In the genomic region with DNA sequence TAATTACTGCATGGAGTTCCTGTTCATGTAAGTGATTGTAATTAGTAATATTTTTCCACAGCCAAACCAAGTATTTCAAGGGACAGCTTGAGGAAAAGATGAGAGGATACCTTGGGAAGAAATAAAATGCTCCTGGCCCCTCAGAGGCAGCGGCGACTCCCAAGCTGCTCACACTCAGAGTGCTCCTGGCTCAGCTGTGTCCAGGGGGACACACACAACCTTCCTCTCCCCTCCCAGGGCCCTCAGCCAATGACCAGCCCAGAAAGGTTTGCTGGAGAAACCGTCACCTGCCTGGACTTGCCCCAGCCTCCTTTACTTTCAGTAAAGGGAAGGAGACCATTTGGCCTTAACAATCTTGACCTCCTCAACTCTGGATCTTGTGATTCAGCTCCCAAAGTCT, we compare ENCODE assay signal across 27 cellular contexts. TPM values are rescaled to one million over a fixed set of nuclear protein-coding genes. Genes with fewer than 3 reads are reported as not detected.
A peak's percentile ranks its signal among the peaks of the same experiment; 100 is the strongest.
DNase-seq lines count a peak whose midpoint lies in the region; ATAC-seq and TF ChIP-seq lines count a peak whose summit lies in the region.
"Had no signal": no experiment of that assay in that cellular context is flagged by ENCODE, and none has a peak within 500 bp of the region (broad histone marks: within the 10 kb centered on the region; RNA-seq: fewer than 3 reads in every experiment).

No MANE protein-coding gene starts in this region.

- no peak overlapping the region for H2BK12ac ChIP-seq in H9 (ENCODE audit: insufficient read length, low read depth, low read length)
- peak overlapping the region; percentile 93 for H2BK12ac ChIP-seq in trophoblast cell (ENCODE audit: low read length)

- peaks cover 0 to 2% of the 10 kb centered on the region in 2 experiments for H3K36me3 ChIP-seq in trophoblast cell (ENCODE audit: control insufficient read depth in 1 of 2, insufficient read depth in 2 of 2, low read length in 2 of 2)
- H3K36me3 ChIP-seq: breast epithelium, right atrium auricular region had no signal

- no peak overlapping the region for H4K12ac ChIP-seq in trophoblast cell (ENCODE audit: low read depth, low read length)

- H3K56ac ChIP-seq in H9 (ENCODE audit: insufficient read length, low read depth, low read length): no peak overlapping the region

- H3K23ac ChIP-seq in H9 (ENCODE audit: insufficient read length, low read depth, low read length): no peak overlapping the region
- no peak overlapping the region for H3K23ac ChIP-seq in trophoblast cell (ENCODE audit: low read length)

- H3K14ac ChIP-seq in H9 (ENCODE audit: insufficient read depth, low read length) (no peak overlapping the region), trophoblast cell (ENCODE audit: low read length) (no peak overlapping the region)

- TF ChIP-seq CTCF in H9 (conservative IDR thresholded peaks at IDR 0.05): no peak

- no CpG with 5 or more reads among the region's 3 CpGs for WGBS in H9 (ENCODE audit: extremely low coverage, insufficient read length, low lambda C conversion rate)
- WGBS in trophoblast cell (ENCODE audit: extremely low coverage, insufficient coverage, insufficient read length): no CpG with 5 or more reads among the region's 3 CpGs

- H4K8ac ChIP-seq in H9 (replicated peaks; ENCODE audit: insufficient read length, low read depth, low read length) (no peak overlapping the region), trophoblast cell (ENCODE audit: low read depth, low read length) (no peak overlapping the region)

- H3K23me2 ChIP-seq in H9 (ENCODE audit: insufficient read length, low read depth, low read length, poor library complexity, severe bottlenecking): no peaks in the 10 kb centered on the region

- no peak overlapping the region for H3K4me3 Mint-ChIP-seq in activated naive CD4-positive, alpha-beta T cell treated with anti-CD3 and anti-CD28 coated beads for 36 hours
- no peak overlapping the region for H3K4me3 Mint-ChIP-seq in H9
- H3K4me3 Mint-ChIP-seq in activated naive CD8-positive, alpha-beta T cell treated with anti-CD3 and anti-CD28 coated beads, Interleukin-2, amount 50 U/mL, for 24 hours: no peak overlapping the region
- no peak overlapping the region for H3K4me3 Mint-ChIP-seq in activated T-helper 1 cell treated with anti-CD3 and anti-CD28 coated beads, Interleukin-12 subunit alpha, Interleukin-12 subunit beta, Interleukin-2, Interleukin-4 antibody, amounts not matched to agents 30 ng/mL and 10 ng/mL and 1 ng/mL, durations not matched to agents 14 hours and 24 hours and 36 hours

- H3K4me2 ChIP-seq in H9 (ENCODE audit: insufficient read depth, insufficient read length, low read length) (no peak overlapping the region), trophoblast cell (ENCODE audit: low read length) (no peak overlapping the region)
- H3K4me2 ChIP-seq: smooth muscle cell had no signal

- no peak for DNase-seq in activated naive CD4-positive, alpha-beta T cell treated with anti-CD3 and anti-CD28 coated beads for 36 hours
- no peak for DNase-seq in activated naive CD4-positive, alpha-beta T cell treated with anti-CD3 and anti-CD28 coated beads, Interleukin-2, amount 50 U/mL, for 72 hours (ENCODE audit: low spot score in 2 of 2)
- DNase-seq in H9 (no peak), trophoblast cell (no peak), midbrain (lab: John Stamatoyannopoulos, UW) (no peak), activated gamma-delta T cell (lab: John Stamatoyannopoulos, UW) (no peak)
- no peak for DNase-seq in activated naive CD8-positive, alpha-beta T cell treated with anti-CD3 and anti-CD28 coated beads, Interleukin-2, amount 50 U/mL, for 24 hours
- no peak for DNase-seq in activated T-helper 1 cell treated with anti-CD3 and anti-CD28 coated beads, Interleukin-12 subunit alpha, Interleukin-12 subunit beta, Interleukin-2, Interleukin-4 antibody, amounts not matched to agents 30 ng/mL and 10 ng/mL and 1 ng/mL, durations not matched to agents 14 hours and 24 hours and 36 hours (ENCODE audit: low spot score)
- DNase-seq: activated CD8-positive, alpha-beta memory T cell treated with anti-CD3 and anti-CD28 coated beads, Interleukin-2, amount 50 U/mL, for 4 hours; activated effector memory CD4-positive, alpha-beta T cell treated with anti-CD3 and anti-CD28 coated beads, Interleukin-2, amount 50 U/mL, for 16 hours; amygdala; C1 segment of cervical spinal cord; effector memory CD4-positive, alpha-beta T cell; erythroblast; Karpas-422; MV-4-11; NCI-H1436 treated with DMSO at 0.1 percent for 48 hours; NCI-H345; NCI-H774; stimulated activated CD4-positive, alpha-beta T cell treated with anti-CD3 and anti-CD28 coated beads, Interleukin-1b, Interleukin-23, amount 100 ng/mL, for 48 hours; stimulated activated CD8-positive, alpha-beta memory T cell treated with anti-CD3 and anti-CD28 coated beads, Interleukin-4, amount 100 ng/mL, for 48 hours had no signal

- H3K27ac Mint-ChIP-seq in activated naive CD4-positive, alpha-beta T cell treated with anti-CD3 and anti-CD28 coated beads for 36 hours: peak overlapping the region; percentile 92
- peak overlapping the region in 1 of 2 donors; percentile 87 for H3K27ac Mint-ChIP-seq in activated naive CD4-positive, alpha-beta T cell treated with anti-CD3 and anti-CD28 coated beads, Interleukin-2, amount 50 U/mL, for 72 hours
- H3K27ac Mint-ChIP-seq in H9: no peak overlapping the region; a peak in 1 of 7 replicates
- H3K27ac Mint-ChIP-seq in activated naive CD8-positive, alpha-beta T cell treated with anti-CD3 and anti-CD28 coated beads, Interleukin-2, amount 50 U/mL, for 24 hours: peak overlapping the region; percentile 85
- H3K27ac Mint-ChIP-seq in activated T-helper 1 cell treated with anti-CD3 and anti-CD28 coated beads, Interleukin-12 subunit alpha, Interleukin-12 subunit beta, Interleukin-2, Interleukin-4 antibody, amounts not matched to agents 30 ng/mL and 10 ng/mL and 1 ng/mL, durations not matched to agents 14 hours and 24 hours and 36 hours: no peak overlapping the region

- H3K4me3 ChIP-seq in trophoblast cell (ENCODE audit: low read depth, low read length): no peak overlapping the region
- H3K4me3 ChIP-seq: breast epithelium, right atrium auricular region, smooth muscle cell had no signal

- H3K9me3 ChIP-seq in H9 (ENCODE audit: control insufficient read depth, low read depth, low read length): no peaks in the 10 kb centered on the region
- H3K9me3 ChIP-seq in trophoblast cell (ENCODE audit: insufficient read depth, low read depth, low read length): peaks cover 4% of the 10 kb centered on the region
- H3K9me3 ChIP-seq: breast epithelium, right atrium auricular region had no signal

- no peaks in the 10 kb centered on the region for H3K36me3 Mint-ChIP-seq in activated naive CD4-positive, alpha-beta T cell treated with anti-CD3 and anti-CD28 coated beads for 36 hours (ENCODE audit: low read depth)
- no peaks in the 10 kb centered on the region for H3K36me3 Mint-ChIP-seq in activated naive CD4-positive, alpha-beta T cell treated with anti-CD3 and anti-CD28 coated beads, Interleukin-2, amount 50 U/mL, for 72 hours
- no peaks in the 10 kb centered on the region for H3K36me3 Mint-ChIP-seq in H9 (ENCODE audit: insufficient read depth in 1 of 3, low read depth in 3 of 3)
- no peaks in the 10 kb centered on the region for H3K36me3 Mint-ChIP-seq in activated naive CD8-positive, alpha-beta T cell treated with anti-CD3 and anti-CD28 coated beads, Interleukin-2, amount 50 U/mL, for 24 hours (ENCODE audit: low read depth)
- peaks cover 2% of the 10 kb centered on the region for H3K36me3 Mint-ChIP-seq in activated T-helper 1 cell treated with anti-CD3 and anti-CD28 coated beads, Interleukin-12 subunit alpha, Interleukin-12 subunit beta, Interleukin-2, Interleukin-4 antibody, amounts not matched to agents 30 ng/mL and 10 ng/mL and 1 ng/mL, durations not matched to agents 14 hours and 24 hours and 36 hours (ENCODE audit: low read depth)

- H2BK15ac ChIP-seq in H9 (ENCODE audit: low read depth, low read length): 0 out of 2 replicates have a peak overlapping the region, but pooled peaks have one; percentile 25

- H4K91ac ChIP-seq in H9 (ENCODE audit: insufficient read length, low read depth, low read length): no peak overlapping the region
- no peak overlapping the region for H4K91ac ChIP-seq in trophoblast cell (ENCODE audit: low read depth, low read length)

- no peak overlapping the region for H2BK20ac ChIP-seq in H9 (ENCODE audit: low read depth, low read length, poor library complexity, severe bottlenecking)

- H3K4ac ChIP-seq in H9 (ENCODE audit: low read depth, low read length): no peak overlapping the region
- no peak overlapping the region for H3K4ac ChIP-seq in trophoblast cell (ENCODE audit: low read depth, low read length)

- H2BK5ac ChIP-seq in H9 (ENCODE audit: insufficient read length, low read length) (no peak overlapping the region), trophoblast cell (ENCODE audit: low read depth, low read length, poor library complexity) (peak overlapping the region; percentile 13)

- no peaks in the 10 kb centered on the region for H4K20me1 ChIP-seq in H9 (ENCODE audit: control insufficient read depth, insufficient read depth, insufficient read length)

- no peaks in the 10 kb centered on the region for H3K27me3 Mint-ChIP-seq in activated naive CD4-positive, alpha-beta T cell treated with anti-CD3 and anti-CD28 coated beads for 36 hours (ENCODE audit: low read depth)
- H3K27me3 Mint-ChIP-seq in H9 (ENCODE audit: low read depth): peaks cover 4% of the 10 kb centered on the region; the same call in 1 of the 2 replicates
- H3K27me3 Mint-ChIP-seq in activated naive CD8-positive, alpha-beta T cell treated with anti-CD3 and anti-CD28 coated beads, Interleukin-2, amount 50 U/mL, for 24 hours: no peaks in the 10 kb centered on the region
- H3K27me3 Mint-ChIP-seq in activated T-helper 1 cell treated with anti-CD3 and anti-CD28 coated beads, Interleukin-12 subunit alpha, Interleukin-12 subunit beta, Interleukin-2, Interleukin-4 antibody, amounts not matched to agents 30 ng/mL and 10 ng/mL and 1 ng/mL, durations not matched to agents 14 hours and 24 hours and 36 hours (ENCODE audit: insufficient read depth): peaks cover 7% of the 10 kb centered on the region

- H3K9ac ChIP-seq in H9 (ENCODE audit: extremely low read depth, insufficient read length, low read length) (no peak overlapping the region), trophoblast cell (ENCODE audit: low read length) (no peak overlapping the region)
- H3K9ac ChIP-seq: parathyroid adenoma had no signal

- H3K79me1 ChIP-seq in H9 (ENCODE audit: insufficient read depth, low read depth, low read length, poor library complexity, severe bottlenecking) (no peaks in the 10 kb centered on the region), trophoblast cell (ENCODE audit: low read length) (peaks cover 10% of the 10 kb centered on the region)

- H4K5ac ChIP-seq in H9 (ENCODE audit: insufficient read length, low read depth, low read length): no peak overlapping the region

- CTCF ChIA-PET in activated naive CD4-positive, alpha-beta T cell treated with anti-CD3 and anti-CD28 coated beads for 36 hours (lab: Charles Lee): interaction anchor here (1.1 kb wide), 1 partner anchor 62 kb away, joined by 3 read pairs; no protein-coding TSS in a partner anchor

- intact Hi-C loops in activated naive CD4-positive, alpha-beta T cell treated with anti-CD3 and anti-CD28 coated beads for 36 hours (cut with micrococcal nuclease): no loop called here
- intact Hi-C loops in activated T-helper 1 cell treated with anti-CD3 and anti-CD28 coated beads, Interleukin-12 subunit alpha, Interleukin-12 subunit beta, Interleukin-2, Interleukin-4 antibody, amounts not matched to agents 30 ng/mL and 10 ng/mL and 1 ng/mL, durations not matched to agents 14 hours and 24 hours and 36 hours (cut with micrococcal nuclease): no loop called here

- H3K27me3 ChIP-seq in H9 (ENCODE audit: insufficient read depth, low read length) (0 out of 2 replicates have a peak, but pooled peaks cover 2% of the 10 kb centered on the region), trophoblast cell (ENCODE audit: insufficient read depth, low read length) (no peaks in the 10 kb centered on the region)
- H3K27me3 ChIP-seq: breast epithelium, right atrium auricular region had no signal

- no peak overlapping the region for H3T11ph ChIP-seq in H9 (ENCODE audit: low read length)

- no peak overlapping the region for H3K27ac ChIP-seq in H9 (ENCODE audit: insufficient read length, low read depth, low read length)
- no peak overlapping the region for H3K27ac ChIP-seq in trophoblast cell (ENCODE audit: low read depth, low read length)
- H3K27ac ChIP-seq: breast epithelium, HL-60, parathyroid adenoma, right atrium auricular region had no signal

- H3K4me1 Mint-ChIP-seq in activated naive CD4-positive, alpha-beta T cell treated with anti-CD3 and anti-CD28 coated beads for 36 hours (ENCODE audit: low read depth): peaks cover 27% of the 10 kb centered on the region
- peaks cover 6 to 13% of the 10 kb centered on the region in 2 experiments for H3K4me1 Mint-ChIP-seq in H9
- H3K4me1 Mint-ChIP-seq in activated naive CD8-positive, alpha-beta T cell treated with anti-CD3 and anti-CD28 coated beads, Interleukin-2, amount 50 U/mL, for 24 hours: peaks cover 46% of the 10 kb centered on the region
- peaks cover 35% of the 10 kb centered on the region for H3K4me1 Mint-ChIP-seq in activated T-helper 1 cell treated with anti-CD3 and anti-CD28 coated beads, Interleukin-12 subunit alpha, Interleukin-12 subunit beta, Interleukin-2, Interleukin-4 antibody, amounts not matched to agents 30 ng/mL and 10 ng/mL and 1 ng/mL, durations not matched to agents 14 hours and 24 hours and 36 hours (ENCODE audit: low read depth)

- H3K4me1 ChIP-seq in H9 (ENCODE audit: insufficient read depth, low read length) (no peaks in the 10 kb centered on the region; the same call in 1 of the 2 replicates), trophoblast cell (ENCODE audit: control insufficient read depth in 1 of 2, insufficient read depth in 2 of 2, low read length in 2 of 2) (peaks cover 2% of the 10 kb centered on the region in 2 experiments)
- H3K4me1 ChIP-seq: breast epithelium, parathyroid adenoma, right atrium auricular region had no signal

- H3K79me2 ChIP-seq in H9 (ENCODE audit: insufficient read depth, low read length): no peaks in the 10 kb centered on the region
- no peaks in the 10 kb centered on the region for H3K79me2 ChIP-seq in trophoblast cell (ENCODE audit: control insufficient read depth, insufficient read depth, low read length, poor library complexity)
- H3K79me2 ChIP-seq: parathyroid adenoma had no signal

- H3K18ac ChIP-seq in H9 (ENCODE audit: insufficient read length, low read depth, low read length) (no peak overlapping the region), trophoblast cell (ENCODE audit: low read length) (no peak overlapping the region)

- no peak overlapping the region for H2AK5ac ChIP-seq in H9 (ENCODE audit: insufficient read length, low read length)
- no peak overlapping the region for H2AK5ac ChIP-seq in trophoblast cell (ENCODE audit: low read length)

- no peak for ATAC-seq in activated naive CD4-positive, alpha-beta T cell treated with anti-CD3 and anti-CD28 coated beads, Interleukin-2, amount 50 U/mL, for 72 hours
- ATAC-seq in activated naive CD8-positive, alpha-beta T cell treated with anti-CD3 and anti-CD28 coated beads, Interleukin-2, amount 50 U/mL, for 24 hours: no peak

- H2AFZ ChIP-seq in H9 (ENCODE audit: low read length) (no peak overlapping the region), trophoblast cell (ENCODE audit: insufficient read depth, low read length, poor library complexity) (no peak overlapping the region)
- H2AFZ ChIP-seq: parathyroid adenoma had no signal

- no peaks in the 10 kb centered on the region for H3K9me3 Mint-ChIP-seq in activated naive CD4-positive, alpha-beta T cell treated with anti-CD3 and anti-CD28 coated beads for 36 hours
- no peaks in the 10 kb centered on the region for H3K9me3 Mint-ChIP-seq in activated naive CD4-positive, alpha-beta T cell treated with anti-CD3 and anti-CD28 coated beads, Interleukin-2, amount 50 U/mL, for 72 hours
- H3K9me3 Mint-ChIP-seq in H9: no peaks in the 10 kb centered on the region
- no peaks in the 10 kb centered on the region for H3K9me3 Mint-ChIP-seq in activated naive CD8-positive, alpha-beta T cell treated with anti-CD3 and anti-CD28 coated beads, Interleukin-2, amount 50 U/mL, for 24 hours
- no peaks in the 10 kb centered on the region for H3K9me3 Mint-ChIP-seq in activated T-helper 1 cell treated with anti-CD3 and anti-CD28 coated beads, Interleukin-12 subunit alpha, Interleukin-12 subunit beta, Interleukin-2, Interleukin-4 antibody, amounts not matched to agents 30 ng/mL and 10 ng/mL and 1 ng/mL, durations not matched to agents 14 hours and 24 hours and 36 hours
- H3K9me3 Mint-ChIP-seq: T-helper 1 cell treated with Interleukin-12 subunit alpha and Interleukin-12 subunit beta and Interleukin-4 antibody, amounts not matched to agents 30 μg/mL and 1 μg/mL, for 36 hours had no signal

- H2BK120ac ChIP-seq in H9 (ENCODE audit: low read depth, low read length, poor library complexity, severe bottlenecking) (no peak overlapping the region), trophoblast cell (ENCODE audit: insufficient read depth, low read length, poor library complexity) (no peak overlapping the region)

RNA-seq across cellular contexts. Expression of a gene that starts 51.1 kb away (rescaled TPM):
- 1 to 10 TPM; 8.9 to 9.3 TPM for total RNA-seq in activated naive CD4-positive, alpha-beta T cell treated with anti-CD3 and anti-CD28 coated beads for 36 hours
- total RNA-seq in activated naive CD4-positive, alpha-beta T cell treated with anti-CD3 and anti-CD28 coated beads, Interleukin-2, amount 50 U/mL, for 72 hours: 10 to 100 TPM in 1 of 2 donors, 1 to 10 TPM in 1; 9.0 to 10.1 TPM
- total RNA-seq in H9 (2021): 3.2 and 3.7 TPM in 2 replicates
- 5.5 and 6.0 TPM in 2 replicates for polyA plus RNA-seq in trophoblast cell (2013)
- total RNA-seq in activated T-helper 1 cell treated with anti-CD3 and anti-CD28 coated beads, Interleukin-12 subunit alpha, Interleukin-12 subunit beta, Interleukin-2, Interleukin-4 antibody, amounts not matched to agents 30 ng/mL and 10 ng/mL and 1 ng/mL, durations not matched to agents 14 hours and 24 hours and 36 hours: 3.9 and 5.6 TPM in 2 replicates

Comparison
In these comparisons a context has a peak if more than half of its experiments do, and no peak if none do; other contexts are left out.
1. H3K27ac Mint-ChIP-seq: peak in activated naive CD4-positive, alpha-beta T cell treated with anti-CD3 and anti-CD28 coated beads for 36 hours (single experiment) and activated naive CD8-positive, alpha-beta T cell treated with anti-CD3 and anti-CD28 coated beads, Interleukin-2, amount 50 U/mL, for 24 hours (single experiment); none in H9 (0 of 3) and activated T-helper 1 cell treated with anti-CD3 and anti-CD28 coated beads, Interleukin-12 subunit alpha, Interleukin-12 subunit beta, Interleukin-2, Interleukin-4 antibody, amounts not matched to agents 30 ng/mL and 10 ng/mL and 1 ng/mL, durations not matched to agents 14 hours and 24 hours and 36 hours (single experiment).